In the genomic region with DNA sequence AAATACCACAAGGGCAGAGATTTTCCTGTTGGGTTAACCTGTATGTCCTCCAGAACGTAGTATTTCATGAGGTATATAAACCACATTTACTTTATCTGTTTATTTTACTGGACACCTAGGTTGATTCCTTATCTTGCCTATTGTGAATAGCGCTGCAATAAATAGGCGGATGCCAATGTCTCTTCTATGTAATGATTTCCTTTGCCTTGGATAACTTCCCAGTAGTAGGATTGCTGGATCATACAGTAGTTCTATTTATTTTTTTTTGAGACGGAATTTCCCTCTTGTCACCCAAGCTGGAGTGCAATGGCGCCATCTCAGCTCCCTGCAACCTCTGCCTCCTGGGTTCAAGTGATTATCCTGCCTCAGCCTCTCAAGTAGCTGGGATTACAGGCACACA, we compare ENCODE assay signal across 27 cellular contexts. TPM values are rescaled to one million over a fixed set of nuclear protein-coding genes. Genes with fewer than 3 reads are reported as not detected.
DNase-seq lines count a peak whose midpoint lies in the region; FAIRE-seq lines count a peak whose summit lies in the region.
"Had no signal": no experiment of that assay in that cellular context is flagged by ENCODE, and none has a peak within 500 bp of the region (broad histone marks: within the 10 kb centered on the region; RNA-seq: fewer than 3 reads in every experiment).

No MANE protein-coding gene starts in this region.

- H3K9me3 Mint-ChIP-seq in dendritic cell treated with granulocyte-macrophage colony-stimulating factor and Interleukin-4, amounts not matched to agents 40 ng/mL and 50 ng/mL, for 4 days: peaks cover 34% of the 10 kb centered on the region

- peaks cover 23% of the 10 kb centered on the region for H3K36me3 Mint-ChIP-seq in dendritic cell treated with granulocyte-macrophage colony-stimulating factor and Interleukin-4, amounts not matched to agents 40 ng/mL and 50 ng/mL, for 4 days (ENCODE audit: low read depth)

- H3K27ac Mint-ChIP-seq in dendritic cell treated with granulocyte-macrophage colony-stimulating factor and Interleukin-4, amounts not matched to agents 40 ng/mL and 50 ng/mL, for 4 days: peak overlapping the region; percentile 92
- H3K27ac Mint-ChIP-seq: activated CD8-positive, alpha-beta T cell treated with anti-CD3 and anti-CD28 coated beads, Interleukin-2, amount 10 ng/mL, durations not matched to agents 7 days and 5 days; activated T-helper 17 cell treated with anti-CD3 and anti-CD28 coated beads, Interleukin-2, amount 50 U/mL, for 72 hours; memory B cell had no signal

- no peak for FAIRE-seq in RCC 7860 (lab: Jason Lieb, UNC)
- FAIRE-seq: GM12891 had no signal

- no peak overlapping the region for H3K4me3 Mint-ChIP-seq in dendritic cell treated with granulocyte-macrophage colony-stimulating factor and Interleukin-4, amounts not matched to agents 40 ng/mL and 50 ng/mL, for 4 days
- H3K4me3 Mint-ChIP-seq: activated CD8-positive, alpha-beta T cell treated with anti-CD3 and anti-CD28 coated beads, Interleukin-2, amount 10 ng/mL, durations not matched to agents 7 days and 5 days; activated T-helper 17 cell treated with anti-CD3 and anti-CD28 coated beads, Interleukin-2, amount 50 U/mL, for 72 hours; memory B cell had no signal

- H3K27me3 Mint-ChIP-seq in dendritic cell treated with granulocyte-macrophage colony-stimulating factor and Interleukin-4, amounts not matched to agents 40 ng/mL and 50 ng/mL, for 4 days: peaks cover 23% of the 10 kb centered on the region

- DNase-seq in A172 (ENCODE audit: low spot score) (peak; percentile 29), M059J (ENCODE audit: low read depth) (peak; percentile 58), lung microvascular endothelial cell (ENCODE audit: low read depth in 2 of 2) (peak; percentile 34 to 37), inferior parietal cortex (ENCODE audit: extremely low spot score) (no peak), DMS153 treated with DMSO at 0.1 percent for 48 hours (lab: John Stamatoyannopoulos, UW; ENCODE audit: unreplicated experiment) (no peak), medulla oblongata (ENCODE audit: extremely low spot score) (no peak), RCC 7860 (ENCODE audit: low spot score) (no peak)
- DNase-seq: activated CD4-positive, alpha-beta T cell treated with anti-CD3 and anti-CD28 coated beads for 4 hours; activated CD8-positive, alpha-beta T cell treated with anti-CD3 and anti-CD28 coated beads, Interleukin-2, amount 10 ng/mL, durations not matched to agents 7 days and 5 days; activated naive CD4-positive, alpha-beta T cell treated with anti-CD3 and anti-CD28 coated beads, Interleukin-2, amount 50 U/mL, for 16 hours; amniotic stem cell; colonic mucosa; DMS153; effector memory CD4-positive, alpha-beta T cell; head of caudate nucleus; NCI-H1105; NCI-H187 treated with DMSO at 0.1 percent for 48 hours; NCI-H2171 treated with DMSO at 0.1 percent for 48 hours; NCI-H524 treated with DMSO at 0.1 percent for 48 hours; Peyer's patch; stimulated activated naive CD8-positive, alpha-beta T cell treated with anti-CD3 and anti-CD28 coated beads, Interleukin-15, Interleukin-2, amounts not matched to agents 100 U/mL and 50 U/mL, for 24 hours; T-helper 9 cell; testis had no signal

- intact Hi-C loops in dendritic cell treated with granulocyte-macrophage colony-stimulating factor and Interleukin-4, amounts not matched to agents 40 ng/mL and 50 ng/mL, for 4 days (cut with micrococcal nuclease): loop anchor here (2.0 kb wide), 1 partner anchor 15 kb away; a partner anchor contains a TSS

- H3K4me1 Mint-ChIP-seq in dendritic cell treated with granulocyte-macrophage colony-stimulating factor and Interleukin-4, amounts not matched to agents 40 ng/mL and 50 ng/mL, for 4 days (ENCODE audit: low read depth): peaks cover 42% of the 10 kb centered on the region
- H3K4me1 Mint-ChIP-seq: activated T-helper 17 cell treated with anti-CD3 and anti-CD28 coated beads, Interleukin-2, amount 50 U/mL, for 72 hours; memory B cell had no signal

RNA-seq across cellular contexts. Expression of a gene that starts 15.6 kb away (rescaled TPM):
- 21.5 and 21.6 TPM in 2 replicates for total RNA-seq in A172 (2014; rRNA removed; shearing (Covaris generic))
- 15.4 and 21.3 TPM in 2 replicates for total RNA-seq in M059J (2014; rRNA removed; shearing (Covaris generic))
- 14.6 and 22.4 TPM in 2 replicates for total RNA-seq in lung microvascular endothelial cell

Comparison
In these comparisons a context has a peak if more than half of its experiments do, and no peak if none do; other contexts are left out.
1. DNase-seq: peak in A172 (single experiment), M059J (single experiment) and lung microvascular endothelial cell (2 of 2); none in inferior parietal cortex (single experiment), DMS153 treated with DMSO at 0.1 percent for 48 hours (single experiment), medulla oblongata (single experiment) and RCC 7860 (single experiment).